ENCODE assay signal across 22 cellular contexts in genomic region chr5:132383984-132384383, GRCh38. TPM values are rescaled to one million over a fixed set of nuclear protein-coding genes. Genes with fewer than 3 reads are reported as not detected.
DNase-seq lines count a peak whose midpoint lies in the region; ATAC-seq and TF ChIP-seq lines count a peak whose summit lies in the region.
"Had no signal": no experiment of that assay in that cellular context is flagged by ENCODE, and none has a peak within 500 bp of the region (broad histone marks: within the 10 kb centered on the region; RNA-seq: fewer than 3 reads in every experiment).

No MANE protein-coding gene starts in this region.

- 81% methylated on average over 5 of the region's 5 CpGs for WGBS in esophagus muscularis mucosa
- WGBS in stomach, 5 donors: 75 to 86% (median 79%) methylated on average over 5 of the region's 5 CpGs
- WGBS in sigmoid colon, 2 donors: 93 to 95% methylated on average over 5 of the region's 5 CpGs

- ATAC-seq in HG02642 (IDR thresholded peaks at IDR 0.05; ENCODE audit: poor library complexity, unreplicated experiment): no peak
- ATAC-seq: A549 had no signal

- TF ChIP-seq EP300 in esophagus muscularis mucosa (IDR thresholded peaks at IDR 0.05) (no peak), stomach (IDR thresholded peaks at IDR 0.05) (no peak), sigmoid colon (IDR thresholded peaks at IDR 0.05) (no peak)

- H3K4me3 ChIP-seq in esophagus muscularis mucosa (no peak overlapping the region), stomach (no peak overlapping the region), vagina (no peak overlapping the region), sigmoid colon (no peak overlapping the region)
- H3K4me3 ChIP-seq: A549; BLaER1 treated with 17β-estradiol and CSF1 and Interleukin-3, amounts not matched to agents 10 nM and 100 nM; GM23248 had no signal

- POLR2A ChIA-PET in RWPE1 (lab: Yijun Ruan, JAX; ENCODE audit: low non-redundant PET): no interaction called here

- no peak for DNase-seq in RWPE1 (ENCODE audit: low spot score)
- DNase-seq in esophagus muscularis mucosa (ENCODE audit: extremely low spot score): peak; percentile 31
- no peak for DNase-seq in stomach
- peak; percentile 46 to 67 for DNase-seq in vagina (ENCODE audit: extremely low spot score in 2 of 2)
- no peak for DNase-seq in sigmoid colon
- DNase-seq in activated CD4-positive, alpha-beta T cell treated with anti-CD3 and anti-CD28 coated beads, Interleukin-2, amount 50 U/mL, for 4 hours: no peak
- DNase-seq: 8988T; ACHN; AML-193; BE2C; Calu3; CD4-positive, alpha-beta memory T cell; COR-L47; DMS53; DMS79 treated with DMSO at 0.1 percent for 48 hours; GF-D8; GM23248; H7; HCEC 1CT had no signal

- H3K9me3 ChIP-seq in esophagus muscularis mucosa: no peaks in the 10 kb centered on the region
- H3K9me3 ChIP-seq in stomach: no peaks in the 10 kb centered on the region
- no peaks in the 10 kb centered on the region for H3K9me3 ChIP-seq in vagina
- no peaks in the 10 kb centered on the region for H3K9me3 ChIP-seq in sigmoid colon
- H3K9me3 ChIP-seq: A549; BE2C; BLaER1 treated with 17β-estradiol and CSF1 and Interleukin-3, amounts not matched to agents 10 nM and 100 nM had no signal

- intact Hi-C loops in esophagus muscularis mucosa (cut with DNase I): loop anchor here (10.0 kb wide), 1 partner anchor 441 kb away; no protein-coding TSS in a partner anchor
- intact Hi-C loops in stomach (cut with DNase I; ENCODE audit: low total_unique reads): loop anchor here (10.0 kb wide), 1 partner anchor 121 kb away; no protein-coding TSS in a partner anchor
- intact Hi-C loops in vagina (cut with DNase I): loop anchor here (2.0 kb wide), 1 partner anchor 119 kb away; no protein-coding TSS in a partner anchor
- intact Hi-C loops in sigmoid colon (cut with DNase I): loop anchor here (10.0 kb wide), 1 partner anchor 351 kb away; the partner anchor contains the start of gene KIF3A

- H3K27ac ChIP-seq in RWPE1: peak overlapping the region; percentile 7; the same call in 1 of the 2 replicates
- H3K27ac ChIP-seq in esophagus muscularis mucosa (replicated peaks in 1 of 4): no peak overlapping the region
- H3K27ac ChIP-seq in stomach: peak overlapping the region in 4 of 5 donors; percentile 54 to 96 (median 91)
- no peak overlapping the region for H3K27ac ChIP-seq in vagina
- no peak overlapping the region for H3K27ac ChIP-seq in sigmoid colon
- H3K27ac ChIP-seq: BLaER1 treated with 17β-estradiol and CSF1 and Interleukin-3, amounts not matched to agents 10 nM and 100 nM; GM23248 had no signal

- H3K4me1 ChIP-seq in esophagus muscularis mucosa (peaks cover 39 to 41% (median 39%) of the 10 kb centered on the region in 4 donors), stomach (peaks cover 42 to 53% (median 48%) of the 10 kb centered on the region in 4 donors), vagina (peaks cover 41% of the 10 kb centered on the region), sigmoid colon (peaks cover 0 to 41% (median 39%) of the 10 kb centered on the region in 4 donors)

- H3K36me3 ChIP-seq in esophagus muscularis mucosa (peaks cover 0 to 40% (median 20%) of the 10 kb centered on the region in 4 donors), stomach (peaks cover 0 to 41% (median 28%) of the 10 kb centered on the region in 4 donors), vagina (peaks cover 0 to 10% of the 10 kb centered on the region in 2 donors), sigmoid colon (peaks cover 0 to 14% (median 2%) of the 10 kb centered on the region in 4 donors)
- H3K36me3 ChIP-seq: BE2C had no signal

- H3K27me3 ChIP-seq in esophagus muscularis mucosa: no peaks in the 10 kb centered on the region
- H3K27me3 ChIP-seq in stomach: no peaks in the 10 kb centered on the region
- no peaks in the 10 kb centered on the region for H3K27me3 ChIP-seq in vagina
- no peaks in the 10 kb centered on the region for H3K27me3 ChIP-seq in sigmoid colon
- H3K27me3 ChIP-seq: BE2C; BLaER1 treated with 17β-estradiol and CSF1 and Interleukin-3, amounts not matched to agents 10 nM and 100 nM had no signal

- no peak for TF ChIP-seq CTCF in RWPE1 (conservative IDR thresholded peaks at IDR 0.05; ENCODE audit: low read depth)
- TF ChIP-seq CTCF in esophagus muscularis mucosa (IDR thresholded peaks at IDR 0.05): no peak
- no peak for TF ChIP-seq CTCF in stomach (IDR thresholded peaks at IDR 0.05)
- no peak for TF ChIP-seq CTCF in vagina (IDR thresholded peaks at IDR 0.05)
- no peak for TF ChIP-seq CTCF in sigmoid colon (IDR thresholded peaks at IDR 0.05)

- CTCF ChIA-PET in RWPE1 (lab: Yijun Ruan, JAX): interaction anchor here (0.6 to 0.8 kb wide), 2 partner anchors 109 to 499 kb away, joined by 3 to 4 read pairs; no protein-coding TSS in a partner anchor

- no peak for TF ChIP-seq POLR2A in esophagus muscularis mucosa (IDR thresholded peaks at IDR 0.05; ENCODE audit: low read depth)
- TF ChIP-seq POLR2A in stomach (IDR thresholded peaks at IDR 0.05): no peak
- TF ChIP-seq POLR2A in vagina (IDR thresholded peaks at IDR 0.05): no peak
- TF ChIP-seq POLR2A in sigmoid colon (IDR thresholded peaks at IDR 0.05): no peak

RNA-seq across cellular contexts. Expression of gene SLC22A5, which starts 14.5 kb away (rescaled TPM):
- total RNA-seq in esophagus muscularis mucosa (1 to 10 TPM; 6.2 to 8.8 (median 7.5) TPM), stomach (10 to 100 TPM; 11.4 to 46.1 (median 37.5) TPM), vagina (15.2 TPM), sigmoid colon (1 to 10 TPM; 3.6 to 9.9 (median 6.3) TPM)
- polyA plus RNA-seq in stomach (1 to 10 TPM; 2.1 to 5.7 (median 3.0) TPM), sigmoid colon (10 to 100 TPM in 1 of 3 donors, 1 to 10 TPM in 2; 6.0 to 11.9 (median 9.0) TPM)

Comparison
In these comparisons a context has a peak if more than half of its experiments do, and no peak if none do; other contexts are left out.
1. DNase-seq: peak in esophagus muscularis mucosa (single experiment) and vagina (2 of 2); none in RWPE1 (single experiment), stomach (single experiment), sigmoid colon (single experiment) and activated CD4-positive, alpha-beta T cell treated with anti-CD3 and anti-CD28 coated beads, Interleukin-2, amount 50 U/mL, for 4 hours (0 of 2).
2. H3K27ac ChIP-seq: peak in RWPE1 (single experiment) and stomach (4 of 5); none in esophagus muscularis mucosa (0 of 4), vagina (single experiment) and sigmoid colon (0 of 4).